ENCODE assay signal across 22 cellular contexts in genomic region chr17:80921159-80921558, GRCh38.
"Had no signal": no experiment of that assay in that cellular context is flagged by ENCODE, and none has a peak within 500 bp of the region (broad histone marks: within the 10 kb centered on the region; RNA-seq: fewer than 3 reads in every experiment).

No MANE protein-coding gene starts in this region.

- H3K4me3 ChIP-seq: heart left ventricle, lung, SK-N-MC, skin epidermis, suprapubic skin had no signal

- H3K9me3 Mint-ChIP-seq: activated T-helper 2 cell treated with anti-CD3 and anti-CD28 coated beads, Interferon-gamma antibody, Interleukin-2, Interleukin-4, amounts not matched to agents 10 μg/mL and 5 μg/mL and 100 μg/mL, durations not matched to agents 14 hours and 24 hours and 36 hours; immature natural killer cell; mesothelial cell of epicardium; neural crest cell; T-cell had no signal

- H3K27ac Mint-ChIP-seq: activated naive CD8-positive, alpha-beta T cell; activated T-helper 2 cell treated with anti-CD3 and anti-CD28 coated beads, Interferon-gamma antibody, Interleukin-2, Interleukin-4, amounts not matched to agents 10 μg/mL and 5 μg/mL and 100 μg/mL, durations not matched to agents 14 hours and 24 hours and 36 hours; mesothelial cell of epicardium; T-cell had no signal

- H3K27ac ChIP-seq: epithelial cell of prostate, SK-N-MC, skin epidermis, suprapubic skin had no signal

- H3K9me3 ChIP-seq: heart left ventricle, suprapubic skin had no signal

- ATAC-seq: stimulated activated naive CD8-positive, alpha-beta T cell treated with anti-CD3 and anti-CD28 coated beads, Interleukin-15, Interleukin-2, amounts not matched to agents 100 U/mL and 50 U/mL, for 24 hours; T-cell had no signal

- H3K27me3 Mint-ChIP-seq: activated naive CD8-positive, alpha-beta T cell; brain; T-cell had no signal

- DNase-seq: activated CD4-positive, alpha-beta T cell treated with anti-CD3 and anti-CD28 coated beads, Interleukin-2, amount 50 U/mL, for 4 hours; activated CD4-positive, CD25-positive, alpha-beta regulatory T cell treated with anti-CD3 and anti-CD28 coated beads, Interleukin-2, amount 50 U/mL, for 72 hours; dermis blood vessel endothelial cell; immature natural killer cell; retina; stimulated activated CD4-positive, alpha-beta T cell treated with anti-CD3 and anti-CD28 coated beads, Interleukin-4, amount 100 ng/mL, for 4 hours; stimulated activated CD8-positive, alpha-beta memory T cell treated with anti-CD3 and anti-CD28 coated beads, Interleukin-4, amount 100 ng/mL, for 48 hours; stimulated activated naive CD8-positive, alpha-beta T cell treated with anti-CD3 and anti-CD28 coated beads, Interleukin-15, Interleukin-2, amounts not matched to agents 100 U/mL and 50 U/mL, for 24 hours; T-cell; T-helper 9 cell had no signal

- H3K27me3 ChIP-seq: heart left ventricle, suprapubic skin had no signal

- H3K4me3 Mint-ChIP-seq: activated naive CD8-positive, alpha-beta T cell; brain; immature natural killer cell; mesothelial cell of epicardium; neural crest cell; T-cell had no signal

- H3K4me1 Mint-ChIP-seq: immature natural killer cell, mesothelial cell of epicardium, T-cell had no signal

- FAIRE-seq: frontal cortex had no signal
